Comparison of ENCODE assay signal across 1 cellular context in the genomic region with DNA sequence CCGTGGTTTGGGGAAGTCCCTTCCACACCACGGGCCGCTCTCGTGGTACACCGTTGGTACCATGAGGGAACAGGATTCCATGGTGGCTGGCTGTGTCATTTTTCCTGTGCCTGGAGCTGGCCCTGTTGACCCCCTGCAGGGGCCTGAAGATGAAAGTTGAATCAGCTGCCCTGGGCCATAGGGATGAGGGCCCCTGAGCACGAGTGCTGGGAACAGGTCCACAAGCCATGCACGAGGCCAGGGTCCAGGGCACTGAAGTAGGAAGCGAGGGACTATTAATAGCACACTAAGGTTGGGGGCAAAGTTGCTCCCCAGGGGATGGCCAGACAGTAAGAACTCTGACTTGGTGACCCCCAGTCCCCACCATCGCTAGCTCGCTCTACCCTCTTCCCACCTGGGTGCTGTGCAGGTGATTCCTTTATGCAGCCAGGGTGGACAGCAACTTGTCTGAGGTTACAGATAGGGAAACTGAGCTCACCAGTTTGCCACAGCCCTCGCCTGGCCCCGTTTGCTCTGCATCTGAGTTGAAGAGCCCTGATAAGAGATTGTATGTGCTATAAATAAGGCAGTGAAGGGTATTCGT.
TF ChIP-seq lines count a peak whose summit lies in the region.

No MANE protein-coding gene starts in this region.

TF ChIP-seq in HepG2, 621 proteins besides CTCF, POLR2A, EP300 and RAD21 (continued from another document and continues in another):
- TF ChIP-seq, protein P1, sequence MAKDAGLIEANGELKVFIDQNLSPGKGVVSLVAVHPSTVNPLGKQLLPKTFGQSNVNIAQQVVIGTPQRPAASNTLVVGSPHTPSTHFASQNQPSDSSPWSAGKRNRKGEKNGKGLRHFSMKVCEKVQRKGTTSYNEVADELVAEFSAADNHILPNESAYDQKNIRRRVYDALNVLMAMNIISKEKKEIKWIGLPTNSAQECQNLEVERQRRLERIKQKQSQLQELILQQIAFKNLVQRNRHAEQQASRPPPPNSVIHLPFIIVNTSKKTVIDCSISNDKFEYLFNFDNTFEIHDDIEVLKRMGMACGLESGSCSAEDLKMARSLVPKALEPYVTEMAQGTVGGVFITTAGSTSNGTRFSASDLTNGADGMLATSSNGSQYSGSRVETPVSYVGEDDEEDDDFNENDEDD (CRISPR knock-in tag; IDR thresholded peaks at IDR 0.05; ENCODE audit: borderline replicate concordance): no peak
- TF ChIP-seq, protein P2, sequence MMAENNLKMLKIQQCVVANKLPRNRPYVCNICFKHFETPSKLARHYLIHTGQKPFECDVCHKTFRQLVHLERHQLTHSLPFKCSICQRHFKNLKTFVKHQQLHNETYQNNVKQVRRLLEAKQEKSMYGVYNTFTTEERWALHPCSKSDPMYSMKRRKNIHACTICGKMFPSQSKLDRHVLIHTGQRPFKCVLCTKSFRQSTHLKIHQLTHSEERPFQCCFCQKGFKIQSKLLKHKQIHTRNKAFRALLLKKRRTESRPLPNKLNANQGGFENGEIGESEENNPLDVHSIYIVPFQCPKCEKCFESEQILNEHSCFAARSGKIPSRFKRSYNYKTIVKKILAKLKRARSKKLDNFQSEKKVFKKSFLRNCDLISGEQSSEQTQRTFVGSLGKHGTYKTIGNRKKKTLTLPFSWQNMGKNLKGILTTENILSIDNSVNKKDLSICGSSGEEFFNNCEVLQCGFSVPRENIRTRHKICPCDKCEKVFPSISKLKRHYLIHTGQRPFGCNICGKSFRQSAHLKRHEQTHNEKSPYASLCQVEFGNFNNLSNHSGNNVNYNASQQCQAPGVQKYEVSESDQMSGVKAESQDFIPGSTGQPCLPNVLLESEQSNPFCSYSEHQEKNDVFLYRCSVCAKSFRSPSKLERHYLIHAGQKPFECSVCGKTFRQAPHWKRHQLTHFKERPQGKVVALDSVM (CRISPR knock-in tag; IDR thresholded peaks at IDR 0.05): no peak
- TF ChIP-seq PTBP1 (IDR thresholded peaks at IDR 0.05; ENCODE audit: low read depth, low read length, poor library complexity, severe bottlenecking): no peak
- no peak for TF ChIP-seq RFXAP (CRISPR knock-in tag; IDR thresholded peaks at IDR 0.05; ENCODE audit: borderline replicate concordance)
- TF ChIP-seq, protein P3, sequence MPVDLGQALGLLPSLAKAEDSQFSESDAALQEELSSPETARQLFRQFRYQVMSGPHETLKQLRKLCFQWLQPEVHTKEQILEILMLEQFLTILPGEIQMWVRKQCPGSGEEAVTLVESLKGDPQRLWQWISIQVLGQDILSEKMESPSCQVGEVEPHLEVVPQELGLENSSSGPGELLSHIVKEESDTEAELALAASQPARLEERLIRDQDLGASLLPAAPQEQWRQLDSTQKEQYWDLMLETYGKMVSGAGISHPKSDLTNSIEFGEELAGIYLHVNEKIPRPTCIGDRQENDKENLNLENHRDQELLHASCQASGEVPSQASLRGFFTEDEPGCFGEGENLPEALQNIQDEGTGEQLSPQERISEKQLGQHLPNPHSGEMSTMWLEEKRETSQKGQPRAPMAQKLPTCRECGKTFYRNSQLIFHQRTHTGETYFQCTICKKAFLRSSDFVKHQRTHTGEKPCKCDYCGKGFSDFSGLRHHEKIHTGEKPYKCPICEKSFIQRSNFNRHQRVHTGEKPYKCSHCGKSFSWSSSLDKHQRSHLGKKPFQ (CRISPR knock-in tag; IDR thresholded peaks at IDR 0.05; ENCODE audit: insufficient replicate concordance): peak; percentile 50
- TF ChIP-seq SOX5 (CRISPR knock-in tag; IDR thresholded peaks at IDR 0.05; ENCODE audit: borderline replicate concordance): 0 out of 2 replicates have a peak, but pooled peaks have one; percentile 3
- TF ChIP-seq HHEX (CRISPR knock-in tag; IDR thresholded peaks at IDR 0.05): 0 out of 2 replicates have a peak, but pooled peaks have one; percentile 21
- TF ChIP-seq, protein P4, sequence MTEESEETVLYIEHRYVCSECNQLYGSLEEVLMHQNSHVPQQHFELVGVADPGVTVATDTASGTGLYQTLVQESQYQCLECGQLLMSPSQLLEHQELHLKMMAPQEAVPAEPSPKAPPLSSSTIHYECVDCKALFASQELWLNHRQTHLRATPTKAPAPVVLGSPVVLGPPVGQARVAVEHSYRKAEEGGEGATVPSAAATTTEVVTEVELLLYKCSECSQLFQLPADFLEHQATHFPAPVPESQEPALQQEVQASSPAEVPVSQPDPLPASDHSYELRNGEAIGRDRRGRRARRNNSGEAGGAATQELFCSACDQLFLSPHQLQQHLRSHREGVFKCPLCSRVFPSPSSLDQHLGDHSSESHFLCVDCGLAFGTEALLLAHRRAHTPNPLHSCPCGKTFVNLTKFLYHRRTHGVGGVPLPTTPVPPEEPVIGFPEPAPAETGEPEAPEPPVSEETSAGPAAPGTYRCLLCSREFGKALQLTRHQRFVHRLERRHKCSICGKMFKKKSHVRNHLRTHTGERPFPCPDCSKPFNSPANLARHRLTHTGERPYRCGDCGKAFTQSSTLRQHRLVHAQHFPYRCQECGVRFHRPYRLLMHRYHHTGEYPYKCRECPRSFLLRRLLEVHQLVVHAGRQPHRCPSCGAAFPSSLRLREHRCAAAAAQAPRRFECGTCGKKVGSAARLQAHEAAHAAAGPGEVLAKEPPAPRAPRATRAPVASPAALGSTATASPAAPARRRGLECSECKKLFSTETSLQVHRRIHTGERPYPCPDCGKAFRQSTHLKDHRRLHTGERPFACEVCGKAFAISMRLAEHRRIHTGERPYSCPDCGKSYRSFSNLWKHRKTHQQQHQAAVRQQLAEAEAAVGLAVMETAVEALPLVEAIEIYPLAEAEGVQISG (CRISPR knock-in tag; IDR thresholded peaks at IDR 0.05): peak; percentile 50; the same call in 1 of the 2 replicates
- no peak; the same call in 1 of the 2 replicates for TF ChIP-seq ZNF230 (CRISPR knock-in tag; IDR thresholded peaks at IDR 0.05)
- TF ChIP-seq, protein P5, sequence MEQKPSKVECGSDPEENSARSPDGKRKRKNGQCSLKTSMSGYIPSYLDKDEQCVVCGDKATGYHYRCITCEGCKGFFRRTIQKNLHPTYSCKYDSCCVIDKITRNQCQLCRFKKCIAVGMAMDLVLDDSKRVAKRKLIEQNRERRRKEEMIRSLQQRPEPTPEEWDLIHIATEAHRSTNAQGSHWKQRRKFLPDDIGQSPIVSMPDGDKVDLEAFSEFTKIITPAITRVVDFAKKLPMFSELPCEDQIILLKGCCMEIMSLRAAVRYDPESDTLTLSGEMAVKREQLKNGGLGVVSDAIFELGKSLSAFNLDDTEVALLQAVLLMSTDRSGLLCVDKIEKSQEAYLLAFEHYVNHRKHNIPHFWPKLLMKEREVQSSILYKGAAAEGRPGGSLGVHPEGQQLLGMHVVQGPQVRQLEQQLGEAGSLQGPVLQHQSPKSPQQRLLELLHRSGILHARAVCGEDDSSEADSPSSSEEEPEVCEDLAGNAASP (CRISPR knock-in tag; IDR thresholded peaks at IDR 0.05; ENCODE audit: borderline replicate concordance): no peak
- TF ChIP-seq, protein P6, sequence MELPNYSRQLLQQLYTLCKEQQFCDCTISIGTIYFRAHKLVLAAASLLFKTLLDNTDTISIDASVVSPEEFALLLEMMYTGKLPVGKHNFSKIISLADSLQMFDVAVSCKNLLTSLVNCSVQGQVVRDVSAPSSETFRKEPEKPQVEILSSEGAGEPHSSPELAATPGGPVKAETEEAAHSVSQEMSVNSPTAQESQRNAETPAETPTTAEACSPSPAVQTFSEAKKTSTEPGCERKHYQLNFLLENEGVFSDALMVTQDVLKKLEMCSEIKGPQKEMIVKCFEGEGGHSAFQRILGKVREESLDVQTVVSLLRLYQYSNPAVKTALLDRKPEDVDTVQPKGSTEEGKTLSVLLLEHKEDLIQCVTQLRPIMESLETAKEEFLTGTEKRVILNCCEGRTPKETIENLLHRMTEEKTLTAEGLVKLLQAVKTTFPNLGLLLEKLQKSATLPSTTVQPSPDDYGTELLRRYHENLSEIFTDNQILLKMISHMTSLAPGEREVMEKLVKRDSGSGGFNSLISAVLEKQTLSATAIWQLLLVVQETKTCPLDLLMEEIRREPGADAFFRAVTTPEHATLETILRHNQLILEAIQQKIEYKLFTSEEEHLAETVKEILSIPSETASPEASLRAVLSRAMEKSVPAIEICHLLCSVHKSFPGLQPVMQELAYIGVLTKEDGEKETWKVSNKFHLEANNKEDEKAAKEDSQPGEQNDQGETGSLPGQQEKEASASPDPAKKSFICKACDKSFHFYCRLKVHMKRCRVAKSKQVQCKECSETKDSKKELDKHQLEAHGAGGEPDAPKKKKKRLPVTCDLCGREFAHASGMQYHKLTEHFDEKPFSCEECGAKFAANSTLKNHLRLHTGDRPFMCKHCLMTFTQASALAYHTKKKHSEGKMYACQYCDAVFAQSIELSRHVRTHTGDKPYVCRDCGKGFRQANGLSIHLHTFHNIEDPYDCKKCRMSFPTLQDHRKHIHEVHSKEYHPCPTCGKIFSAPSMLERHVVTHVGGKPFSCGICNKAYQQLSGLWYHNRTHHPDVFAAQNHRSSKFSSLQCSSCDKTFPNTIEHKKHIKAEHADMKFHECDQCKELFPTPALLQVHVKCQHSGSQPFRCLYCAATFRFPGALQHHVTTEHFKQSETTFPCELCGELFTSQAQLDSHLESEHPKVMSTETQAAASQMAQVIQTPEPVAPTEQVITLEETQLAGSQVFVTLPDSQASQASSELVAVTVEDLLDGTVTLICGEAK (IDR thresholded peaks at IDR 0.05): no peak
- TF ChIP-seq, protein P6 (CRISPR knock-in tag; IDR thresholded peaks at IDR 0.05): peak; percentile 64
- no peak for TF ChIP-seq NFE2L1 (CRISPR knock-in tag; IDR thresholded peaks at IDR 0.05; ENCODE audit: borderline replicate concordance)
- 0 out of 2 replicates have a peak, but pooled peaks have one; percentile 44 for TF ChIP-seq ZNF563 (CRISPR knock-in tag; IDR thresholded peaks at IDR 0.05)
- TF ChIP-seq AGO1 (IDR thresholded peaks at IDR 0.05; ENCODE audit: low read depth, low read length, poor library complexity, severe bottlenecking): no peak
- peak; percentile 96 for TF ChIP-seq MEF2D (CRISPR knock-in tag; IDR thresholded peaks at IDR 0.05)
- no peak for TF ChIP-seq ZFP37 (CRISPR knock-in tag; IDR thresholded peaks at IDR 0.05; ENCODE audit: borderline replicate concordance)
- TF ChIP-seq ZNF589 (CRISPR knock-in tag; conservative IDR thresholded peaks at IDR 0.05): no peak
- TF ChIP-seq NFIB (CRISPR knock-in tag; IDR thresholded peaks at IDR 0.05; ENCODE audit: borderline replicate concordance): no peak
- TF ChIP-seq SYNCRIP (IDR thresholded peaks at IDR 0.05; ENCODE audit: insufficient read depth, low read depth, low read length): no peak
- TF ChIP-seq, protein P7, sequence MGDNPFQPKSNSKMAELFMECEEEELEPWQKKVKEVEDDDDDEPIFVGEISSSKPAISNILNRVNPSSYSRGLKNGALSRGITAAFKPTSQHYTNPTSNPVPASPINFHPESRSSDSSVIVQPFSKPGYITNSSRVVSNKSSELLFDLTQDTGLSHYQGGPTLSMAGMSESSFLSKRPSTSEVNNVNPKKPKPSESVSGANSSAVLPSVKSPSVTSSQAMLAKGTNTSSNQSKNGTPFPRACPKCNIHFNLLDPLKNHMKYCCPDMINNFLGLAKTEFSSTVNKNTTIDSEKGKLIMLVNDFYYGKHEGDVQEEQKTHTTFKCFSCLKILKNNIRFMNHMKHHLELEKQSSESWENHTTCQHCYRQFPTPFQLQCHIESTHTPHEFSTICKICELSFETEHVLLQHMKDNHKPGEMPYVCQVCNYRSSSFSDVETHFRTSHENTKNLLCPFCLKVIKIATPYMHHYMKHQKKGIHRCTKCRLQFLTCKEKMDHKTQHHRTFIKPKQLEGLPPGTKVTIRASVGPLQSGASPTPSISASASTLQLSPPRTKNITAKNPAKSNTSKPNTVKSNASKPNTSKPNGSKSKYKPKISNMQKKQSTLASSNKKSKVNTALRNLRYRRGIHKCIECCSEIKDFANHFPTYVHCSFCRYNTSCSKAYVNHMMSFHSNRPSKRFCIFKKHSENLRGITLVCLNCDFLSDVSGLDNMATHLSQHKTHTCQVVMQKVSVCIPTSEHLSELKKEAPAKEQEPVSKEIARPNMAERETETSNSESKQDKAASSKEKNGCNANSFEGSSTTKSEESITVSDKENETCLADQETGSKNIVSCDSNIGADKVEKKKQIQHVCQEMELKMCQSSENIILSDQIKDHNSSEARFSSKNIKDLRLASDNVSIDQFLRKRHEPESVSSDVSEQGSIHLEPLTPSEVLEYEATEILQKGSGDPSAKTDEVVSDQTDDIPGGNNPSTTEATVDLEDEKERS (CRISPR knock-in tag; IDR thresholded peaks at IDR 0.05): no peak
- 0 out of 2 replicates have a peak, but pooled peaks have one; percentile 64 for TF ChIP-seq ZNF224 (CRISPR knock-in tag; IDR thresholded peaks at IDR 0.05)
- TF ChIP-seq ZNF891 (CRISPR knock-in tag; IDR thresholded peaks at IDR 0.05): peak; percentile 81
- TF ChIP-seq ZNF879 (CRISPR knock-in tag; IDR thresholded peaks at IDR 0.05): no peak
- TF ChIP-seq, protein P8, sequence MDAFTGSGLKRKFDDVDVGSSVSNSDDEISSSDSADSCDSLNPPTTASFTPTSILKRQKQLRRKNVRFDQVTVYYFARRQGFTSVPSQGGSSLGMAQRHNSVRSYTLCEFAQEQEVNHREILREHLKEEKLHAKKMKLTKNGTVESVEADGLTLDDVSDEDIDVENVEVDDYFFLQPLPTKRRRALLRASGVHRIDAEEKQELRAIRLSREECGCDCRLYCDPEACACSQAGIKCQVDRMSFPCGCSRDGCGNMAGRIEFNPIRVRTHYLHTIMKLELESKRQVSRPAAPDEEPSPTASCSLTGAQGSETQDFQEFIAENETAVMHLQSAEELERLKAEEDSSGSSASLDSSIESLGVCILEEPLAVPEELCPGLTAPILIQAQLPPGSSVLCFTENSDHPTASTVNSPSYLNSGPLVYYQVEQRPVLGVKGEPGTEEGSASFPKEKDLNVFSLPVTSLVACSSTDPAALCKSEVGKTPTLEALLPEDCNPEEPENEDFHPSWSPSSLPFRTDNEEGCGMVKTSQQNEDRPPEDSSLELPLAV (CRISPR knock-in tag; conservative IDR thresholded peaks at IDR 0.05; ENCODE audit: low read depth): no peak
- TF ChIP-seq ZNF143 (CRISPR knock-in tag; IDR thresholded peaks at IDR 0.05): 0 out of 2 replicates have a peak, but pooled peaks have one; percentile 27
- TF ChIP-seq ARHGAP35 (CRISPR knock-in tag; IDR thresholded peaks at IDR 0.05; ENCODE audit: borderline replicate concordance): 0 out of 2 replicates have a peak, but pooled peaks have one; percentile 20
- TF ChIP-seq ZFY (CRISPR knock-in tag; IDR thresholded peaks at IDR 0.05): peak; percentile 30; the same call in 1 of the 2 replicates
